ENCODE assay signal across 8 cellular contexts in genomic region chr5:69493235-69493925, GRCh38. TPM values are rescaled to one million over a fixed set of nuclear protein-coding genes. Genes with fewer than 3 reads are reported as not detected.
DNase-seq lines count a peak whose midpoint lies in the region; ATAC-seq, FAIRE-seq and TF ChIP-seq lines count a peak whose summit lies in the region.

No MANE protein-coding gene starts in this region.

- H3K36me3 ChIP-seq in BLaER1 treated with 17β-estradiol and CSF1 and Interleukin-3, amounts not matched to agents 10 nM and 100 nM = no peaks in the 10 kb centered on the region
- H3K36me3 ChIP-seq in lung (ENCODE audit: control insufficient read depth in 2 of 2, insufficient read depth in 2 of 2, low read length in 2 of 2) (no peaks in the 10 kb centered on the region), testis (ENCODE audit: low read depth, missing control alignments) (no peaks in the 10 kb centered on the region)

- peaks cover 8 to 23% (median 18%) of the 10 kb centered on the region in 10 experiments; a peak in 19 of 20 replicates for H3K4me1 ChIP-seq in BLaER1 treated with 17β-estradiol and CSF1 and Interleukin-3, amounts not matched to agents 10 nM and 100 nM
- H3K4me1 ChIP-seq in lung (ENCODE audit: control insufficient read depth in 2 of 2, insufficient read depth in 2 of 2, low read length in 2 of 2) (peaks cover 0 to 2% of the 10 kb centered on the region in 2 donors), testis (no peaks in the 10 kb centered on the region)

- intact Hi-C loops in dendritic cell treated with granulocyte-macrophage colony-stimulating factor and Interleukin-4, amounts not matched to agents 40 ng/mL and 50 ng/mL, for 4 days (cut with micrococcal nuclease) = loop anchor here (10.0 kb wide), 1 partner anchor 49 kb away; no protein-coding TSS in a partner anchor
- intact Hi-C loops in testis (cut with DNase I; ENCODE audit: low total_unique reads) = no loop called here

- H3K9me3 ChIP-seq in BLaER1 treated with 17β-estradiol and CSF1 and Interleukin-3, amounts not matched to agents 10 nM and 100 nM (replicated peaks in 1 of 11) = peaks cover 0 to 8% (median 0%) of the 10 kb centered on the region in 11 experiments; a peak in 1 of 22 replicates
- H3K9me3 ChIP-seq in lung (ENCODE audit: control insufficient read depth in 2 of 2, insufficient read depth in 1 of 2, low read length in 1 of 2) (no peaks in the 10 kb centered on the region), testis (no peaks in the 10 kb centered on the region)

- ATAC-seq in lung (ENCODE audit: insufficient read depth, low FRiP score) (peak; percentile 44), GM19324 (IDR thresholded peaks at IDR 0.05; ENCODE audit: low FRiP score, unreplicated experiment) (no peak), HG03442 (IDR thresholded peaks at IDR 0.05; ENCODE audit: unreplicated experiment) (no peak)

- peak overlapping the region in 2 of 11 experiments; percentile 12 to 17; a peak in 1 of 22 replicates for H3K27ac ChIP-seq in BLaER1 treated with 17β-estradiol and CSF1 and Interleukin-3, amounts not matched to agents 10 nM and 100 nM
- H3K27ac ChIP-seq in lung (ENCODE audit: low read depth in 1 of 2, low read length in 1 of 2) (peak overlapping the region in 1 of 2 donors; percentile 98), testis (peak overlapping the region; percentile 53 to 68)

- peak overlapping the region; percentile 92 to 100 (median 98) for H3K4me2 ChIP-seq in BLaER1 treated with 17β-estradiol and CSF1 and Interleukin-3, amounts not matched to agents 10 nM and 100 nM

- H3K4me3 ChIP-seq in BLaER1 treated with 17β-estradiol and CSF1 and Interleukin-3, amounts not matched to agents 10 nM and 100 nM = peak overlapping the region; percentile 54 to 79 (median 64)
- peak overlapping the region; percentile 81 for H3K4me3 ChIP-seq in lung
- peak overlapping the region; percentile 64 to 73 for H3K4me3 ChIP-seq in testis

- no peak for TF ChIP-seq POLR2A in testis (IDR thresholded peaks at IDR 0.05)

- H3K4me3 Mint-ChIP-seq in dendritic cell treated with granulocyte-macrophage colony-stimulating factor and Interleukin-4, amounts not matched to agents 40 ng/mL and 50 ng/mL, for 4 days = peak overlapping the region; percentile 86

- H3K9me3 Mint-ChIP-seq in dendritic cell treated with granulocyte-macrophage colony-stimulating factor and Interleukin-4, amounts not matched to agents 40 ng/mL and 50 ng/mL, for 4 days = no peaks in the 10 kb centered on the region

- peaks cover 0 to 13% (median 4%) of the 10 kb centered on the region in 11 experiments; a peak in 4 of 22 replicates for H4K20me1 ChIP-seq in BLaER1 treated with 17β-estradiol and CSF1 and Interleukin-3, amounts not matched to agents 10 nM and 100 nM

- TF ChIP-seq CTCF in lung (IDR thresholded peaks at IDR 0.05; ENCODE audit: control extremely low read depth, extremely low read depth) (no peak), testis (IDR thresholded peaks at IDR 0.05) (no peak)

- H3K36me3 Mint-ChIP-seq in dendritic cell treated with granulocyte-macrophage colony-stimulating factor and Interleukin-4, amounts not matched to agents 40 ng/mL and 50 ng/mL, for 4 days (ENCODE audit: low read depth) = peaks cover 7% of the 10 kb centered on the region

- FAIRE-seq in GM19239 (lab: Jason Lieb, UNC) = no peak

- peak overlapping the region; percentile 34 for H3K27ac Mint-ChIP-seq in dendritic cell treated with granulocyte-macrophage colony-stimulating factor and Interleukin-4, amounts not matched to agents 40 ng/mL and 50 ng/mL, for 4 days

- 0 to 1% methylated on average over 54 to 64 of the region's 64 CpGs for WGBS in lung, 2 donors
- WGBS in testis, 2 donors = 2% methylated on average over 21 to 51 of the region's 64 CpGs

- peaks cover 36% of the 10 kb centered on the region for H3K27me3 Mint-ChIP-seq in dendritic cell treated with granulocyte-macrophage colony-stimulating factor and Interleukin-4, amounts not matched to agents 40 ng/mL and 50 ng/mL, for 4 days

- H3K4me1 Mint-ChIP-seq in dendritic cell treated with granulocyte-macrophage colony-stimulating factor and Interleukin-4, amounts not matched to agents 40 ng/mL and 50 ng/mL, for 4 days (ENCODE audit: low read depth) = peaks cover 14% of the 10 kb centered on the region

- H3K9ac ChIP-seq in BLaER1 treated with 17β-estradiol and CSF1 and Interleukin-3, amounts not matched to agents 10 nM and 100 nM = peak overlapping the region in 10 of 11 experiments; percentile 43 to 66 (median 56); a peak in 18 of 22 replicates

- peak; percentile 29 for DNase-seq in GM19239 (ENCODE audit: insufficient read length, low spot score)
- DNase-seq in RKO (ENCODE audit: low spot score) = peak; percentile 69
- DNase-seq in lung (ENCODE audit: low spot score) = peak; percentile 50
- DNase-seq in testis = peak; percentile 30

- peaks cover 43 to 65% (median 54%) of the 10 kb centered on the region in 11 experiments for H3K27me3 ChIP-seq in BLaER1 treated with 17β-estradiol and CSF1 and Interleukin-3, amounts not matched to agents 10 nM and 100 nM
- no peaks in the 10 kb centered on the region for H3K27me3 ChIP-seq in lung (ENCODE audit: control insufficient read depth, insufficient read depth)
- H3K27me3 ChIP-seq in testis = no peaks in the 10 kb centered on the region

RNA-seq across cellular contexts. Expression of gene OCLN, which starts 0.8 kb away (rescaled TPM):
- total RNA-seq in lung = 100 to 1,000 TPM in 1 of 2 donors, 10 to 100 TPM in 1; 70.3 to 129 TPM
- 10 to 100 TPM; 19.7 to 23.0 TPM for polyA plus RNA-seq in lung
- 10 to 100 TPM; 14.9 to 16.0 TPM for total RNA-seq in testis
- 9.2 TPM for polyA plus RNA-seq in testis (ENCODE audit: insufficient read depth, low read depth, low replicate concordance)

Comparison
In these comparisons a context has a peak if more than half of its experiments do, and no peak if none do; other contexts are left out.
1. RNA of gene OCLN, which starts 0.8 kb away (total RNA-seq): 70.3 to 129 TPM in lung; 14.9 to 16.0 TPM in testis; every median in the first group is over 4 times any median in the second.
2. Peak in every context shown above with its lines, with median percentiles within 50 percentile points of each other: H3K4me3 ChIP-seq and DNase-seq.